In the genomic region with DNA sequence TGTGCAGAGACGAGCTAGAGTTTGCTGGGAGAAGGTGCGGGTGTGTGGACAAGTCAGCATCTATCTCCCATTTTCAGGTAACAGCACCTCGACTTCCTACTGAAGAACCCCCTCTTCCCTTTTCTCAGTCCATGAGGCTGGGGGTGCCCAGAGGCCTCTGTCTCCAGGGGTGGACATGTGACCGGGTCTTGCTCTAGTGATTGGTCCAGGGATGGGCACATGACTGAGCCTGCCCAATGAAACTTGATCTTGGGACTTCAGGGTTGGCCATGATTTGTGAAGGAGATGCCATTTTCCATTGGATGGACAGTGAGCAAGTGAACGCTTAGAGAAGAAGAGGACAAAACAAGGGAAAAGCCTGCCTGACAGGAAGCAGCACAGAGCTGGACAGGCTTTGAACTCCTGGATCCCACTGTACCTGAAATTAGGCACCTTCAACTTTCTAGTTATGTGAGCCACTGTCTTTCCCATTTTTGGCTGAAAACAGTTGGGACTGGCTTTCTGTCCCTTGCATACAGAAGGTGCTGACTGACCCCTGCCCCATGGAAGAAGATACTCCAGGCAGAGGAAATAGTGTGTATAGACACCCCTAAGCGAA, we compare ENCODE assay signal across 12 cellular contexts.
DNase-seq lines count a peak whose midpoint lies in the region; TF ChIP-seq lines count a peak whose summit lies in the region.
"Had no signal": no experiment of that assay in that cellular context is flagged by ENCODE, and none has a peak within 500 bp of the region (broad histone marks: within the 10 kb centered on the region; RNA-seq: fewer than 3 reads in every experiment).

No MANE protein-coding gene starts in this region.

- no peaks in the 10 kb centered on the region for H3K9me3 ChIP-seq in liver (ENCODE audit: control insufficient read depth in 4 of 4, low read length in 3 of 4)
- H3K9me3 ChIP-seq in transverse colon, result no peaks in the 10 kb centered on the region
- H3K9me3 ChIP-seq: suprapubic skin had no signal

- H3K27ac Mint-ChIP-seq in MCF 10A (ENCODE audit: low read depth, unreplicated experiment), result peak overlapping the region; percentile 84
- no peak overlapping the region for H3K27ac Mint-ChIP-seq in T-helper 2 cell treated with Interferon-gamma antibody and Interleukin-4, amounts not matched to agents 5 μg/mL and 100 μg/mL, for 36 hours
- H3K27ac Mint-ChIP-seq: T-cell had no signal

- H3K4me3 ChIP-seq in liver (ENCODE audit: low read depth in 1 of 3, low read length in 3 of 3) (no peak overlapping the region), transverse colon (no peak overlapping the region)
- H3K4me3 ChIP-seq: suprapubic skin had no signal

- TF ChIP-seq POLR2A in transverse colon (IDR thresholded peaks at IDR 0.05), result no peak

- no peaks in the 10 kb centered on the region for H3K36me3 ChIP-seq in liver (ENCODE audit: control insufficient read depth in 4 of 4, insufficient read depth in 3 of 4, low read depth in 1 of 4, low read length in 3 of 4)
- no peaks in the 10 kb centered on the region for H3K36me3 ChIP-seq in transverse colon
- H3K36me3 ChIP-seq: suprapubic skin had no signal

- POLR2A ChIA-PET in MCF 10A (lab: Yijun Ruan, JAX), result interaction anchor here (0.6 to 7.4 kb wide), 13 partner anchors 8 to 257 kb away, joined by 3 to 41 read pairs (median 3); partner anchors contain the start of gene CEBPB

- intact Hi-C loops in MCF 10A (cut with micrococcal nuclease), result no loop called here
- intact Hi-C loops in transverse colon (cut with DNase I; ENCODE audit: low total_unique reads), result no loop called here

- no peak overlapping the region for H3K9ac ChIP-seq in liver (ENCODE audit: low read depth in 1 of 2, low read length in 2 of 2)

- peaks cover 12% of the 10 kb centered on the region for H3K36me3 Mint-ChIP-seq in MCF 10A (ENCODE audit: insufficient read depth, unreplicated experiment)
- H3K36me3 Mint-ChIP-seq in T-helper 2 cell treated with Interferon-gamma antibody and Interleukin-4, amounts not matched to agents 5 μg/mL and 100 μg/mL, for 36 hours (ENCODE audit: low read depth), result no peaks in the 10 kb centered on the region
- H3K36me3 Mint-ChIP-seq: T-cell had no signal

- H3K27me3 ChIP-seq in liver (ENCODE audit: control insufficient read depth in 4 of 4, insufficient read depth in 4 of 4, low read length in 3 of 4) (no peaks in the 10 kb centered on the region), transverse colon (no peaks in the 10 kb centered on the region)
- H3K27me3 ChIP-seq: suprapubic skin had no signal

- peaks cover 36% of the 10 kb centered on the region for H3K4me1 Mint-ChIP-seq in MCF 10A (ENCODE audit: insufficient read depth, unreplicated experiment)
- no peaks in the 10 kb centered on the region for H3K4me1 Mint-ChIP-seq in T-helper 2 cell treated with Interferon-gamma antibody and Interleukin-4, amounts not matched to agents 5 μg/mL and 100 μg/mL, for 36 hours (ENCODE audit: low read depth)
- H3K4me1 Mint-ChIP-seq: T-cell had no signal

- peak overlapping the region; percentile 58 for H3K4me3 Mint-ChIP-seq in MCF 10A (ENCODE audit: unreplicated experiment)
- no peak overlapping the region for H3K4me3 Mint-ChIP-seq in T-helper 2 cell treated with Interferon-gamma antibody and Interleukin-4, amounts not matched to agents 5 μg/mL and 100 μg/mL, for 36 hours
- H3K4me3 Mint-ChIP-seq: T-cell had no signal

- no TSS peak for BruUV-seq in MCF 10A (replicated peaks; lab: Mats Ljungman, UMichigan)

- no peaks in the 10 kb centered on the region for H3K27me3 Mint-ChIP-seq in MCF 10A (ENCODE audit: insufficient read depth, unreplicated experiment)
- H3K27me3 Mint-ChIP-seq in T-helper 2 cell treated with Interferon-gamma antibody and Interleukin-4, amounts not matched to agents 5 μg/mL and 100 μg/mL, for 36 hours (ENCODE audit: low read depth), result peaks cover 16% of the 10 kb centered on the region

- TF ChIP-seq CTCF in MCF 10A (IDR thresholded peaks at IDR 0.05; ENCODE audit: unreplicated experiment) (no peak), liver (IDR thresholded peaks at IDR 0.05; ENCODE audit: low read depth, low read length, missing input control) (no peak), transverse colon (IDR thresholded peaks at IDR 0.05) (no peak)

- H3K9me3 Mint-ChIP-seq in MCF 10A (ENCODE audit: unreplicated experiment), result peaks cover 7% of the 10 kb centered on the region
- H3K9me3 Mint-ChIP-seq in T-helper 2 cell treated with Interferon-gamma antibody and Interleukin-4, amounts not matched to agents 5 μg/mL and 100 μg/mL, for 36 hours, result no peaks in the 10 kb centered on the region
- H3K9me3 Mint-ChIP-seq: T-cell had no signal

- in situ Hi-C loops in transverse colon (cut with MboI; ENCODE audit: low pct_ligation_motif_present in 1 of 4, low pct_unique_long_range_greater_than_20kb in 1 of 4, low sequenced_read_pairs in 3 of 4), result no loop called here

- TF ChIP-seq EP300 in transverse colon (IDR thresholded peaks at IDR 0.05; ENCODE audit: low read depth), result no peak

- H3K27ac ChIP-seq in liver (ENCODE audit: low read depth in 1 of 2, low read length in 2 of 2) (peak overlapping the region; percentile 59 to 60), transverse colon (peak overlapping the region; percentile 46 to 90 (median 76))

- DNase-seq in NK-92 treated with Interleukin-12 subunit alpha and Interleukin-12 subunit beta, amount 100 ng/mL, for 24 hours (lab: John Stamatoyannopoulos, UW), result peak; percentile 72
- DNase-seq in NK-92 (lab: John Stamatoyannopoulos, UW; ENCODE audit: unreplicated experiment), result no peak
- DNase-seq in MCF 10A (ENCODE audit: unreplicated experiment), result peak; percentile 83
- DNase-seq in transverse colon, result no peak
- DNase-seq in T-helper 2 cell treated with Interferon-gamma antibody and Interleukin-4, amounts not matched to agents 5 μg/mL and 100 μg/mL, for 36 hours (ENCODE audit: low spot score), result no peak
- DNase-seq in UCSD-AML1 (lab: John Stamatoyannopoulos, UW; ENCODE audit: unreplicated experiment), result no peak
- no peak for DNase-seq in NCI-H774 (lab: John Stamatoyannopoulos, UW)
- DNase-seq: 8988T, NCI-H2081 treated with DMSO at 0.1 percent for 48 hours, T-cell had no signal

- H3K4me1 ChIP-seq in liver (ENCODE audit: control insufficient read depth in 4 of 4, insufficient read depth in 4 of 4, low read length in 3 of 4) (peaks cover 6 to 33% (median 15%) of the 10 kb centered on the region in 4 donors), transverse colon (peaks cover 1 to 21% (median 8%) of the 10 kb centered on the region in 4 donors)

- 88% methylated on average over 6 of the region's 6 CpGs for WGBS in liver
- 82% methylated on average over 6 of the region's 6 CpGs; no CpG with 5 or more reads in 1 of the 2 donors for WGBS in transverse colon (ENCODE audit: low coverage in 1 of 2), 2 donors

- TF ChIP-seq RAD21 in liver (IDR thresholded peaks at IDR 0.05), result no peak

- CTCF ChIA-PET in MCF 10A (lab: Yijun Ruan, JAX), result interaction anchor here (1.2 kb wide), 3 partner anchors 8 to 108 kb away, joined by 3 to 4 read pairs (median 3); no protein-coding TSS in a partner anchor

TF ChIP-seq in liver, 16 proteins besides CTCF, POLR2A, EP300 and RAD21:
- TF ChIP-seq GABPA (IDR thresholded peaks at IDR 0.05 in 1 of 2, conservative IDR thresholded peaks at IDR 0.05 in 1 of 2) (no peak), YY1 (IDR thresholded peaks at IDR 0.05) (no peak), FOXA2 (IDR thresholded peaks at IDR 0.05) (no peak), SP1 (IDR thresholded peaks at IDR 0.05) (no peak), HNF4G (IDR thresholded peaks at IDR 0.05) (no peak), HNF4A (conservative IDR thresholded peaks at IDR 0.05) (no peak), EGR1 (IDR thresholded peaks at IDR 0.05; ENCODE audit: low read depth in 2 of 2) (no peak), TAF1 (conservative IDR thresholded peaks at IDR 0.05) (no peak), NR2F2 (IDR thresholded peaks at IDR 0.05) (no peak)
- TF ChIP-seq, protein P1, sequence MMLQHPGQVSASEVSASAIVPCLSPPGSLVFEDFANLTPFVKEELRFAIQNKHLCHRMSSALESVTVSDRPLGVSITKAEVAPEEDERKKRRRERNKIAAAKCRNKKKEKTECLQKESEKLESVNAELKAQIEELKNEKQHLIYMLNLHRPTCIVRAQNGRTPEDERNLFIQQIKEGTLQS (IDR thresholded peaks at IDR 0.05), result no peak

Comparison
In these comparisons a context has a peak if more than half of its experiments do, and no peak if none do; other contexts are left out.
1. DNase-seq: peak in NK-92 treated with Interleukin-12 subunit alpha and Interleukin-12 subunit beta, amount 100 ng/mL, for 24 hours (single experiment) and MCF 10A (single experiment); none in NK-92 (single experiment), transverse colon (single experiment), T-helper 2 cell treated with Interferon-gamma antibody and Interleukin-4, amounts not matched to agents 5 μg/mL and 100 μg/mL, for 36 hours (single experiment), UCSD-AML1 (single experiment) and NCI-H774 (single experiment).